ENCODE assay signal across 37 cellular contexts in genomic region chr16:74807052-74807646, GRCh38. TPM values are rescaled to one million over a fixed set of nuclear protein-coding genes. Genes with fewer than 3 reads are reported as not detected.
"Had no signal": no experiment of that assay in that cellular context is flagged by ENCODE, and none has a peak within 500 bp of the region (broad histone marks: within the 10 kb centered on the region; RNA-seq: fewer than 3 reads in every experiment).

No MANE protein-coding gene starts in this region.

- H3K4me1 ChIP-seq: gastroesophageal sphincter had no signal

- H3K36me3 ChIP-seq: brain microvascular endothelial cell, esophagus squamous epithelium, gastroesophageal sphincter, WERI-Rb-1 had no signal

- H3K9me3 Mint-ChIP-seq: activated T-helper 17 cell treated with anti-CD3 and anti-CD28 coated beads, Interleukin-2, amount 50 U/mL, for 72 hours; central memory CD8-positive, alpha-beta T cell; effector memory CD8-positive, alpha-beta T cell had no signal

- H3K4me3 ChIP-seq: coronary artery, dorsolateral prefrontal cortex, esophagus squamous epithelium, gastroesophageal sphincter had no signal

- H3K27me3 ChIP-seq: brain microvascular endothelial cell, dorsolateral prefrontal cortex, esophagus squamous epithelium, gastroesophageal sphincter had no signal

- H3K4me3 Mint-ChIP-seq: activated B cell treated with CpG ODN at 0.5 μM for 24 hours; activated CD8-positive, alpha-beta T cell treated with anti-CD3 and anti-CD28 coated beads for 36 hours; activated naive CD8-positive, alpha-beta T cell; activated T-cell treated with anti-CD3 and anti-CD28 coated beads, Interleukin-2, amount 50 U/mL, for 4 hours; activated T-helper 17 cell treated with anti-CD3 and anti-CD28 coated beads, Interleukin-2, amount 50 U/mL, for 72 hours; central memory CD8-positive, alpha-beta T cell; dendritic cell treated with granulocyte-macrophage colony-stimulating factor and Interleukin-4, amounts not matched to agents 40 ng/mL and 50 ng/mL, for 4 days; effector memory CD8-positive, alpha-beta T cell; T-helper 17 cell; T-helper 2 cell treated with Interferon-gamma antibody and Interleukin-4, amounts not matched to agents 5 μg/mL and 100 μg/mL, for 36 hours had no signal

- DNase-seq: activated B cell treated with CpG ODN at 0.5 μM for 24 hours; activated CD4-positive, alpha-beta T cell treated with anti-CD3 and anti-CD28 coated beads for 48 hours; activated CD4-positive, alpha-beta T cell treated with anti-CD3 and anti-CD28 coated beads, Interleukin-2, amount 50 U/mL, for 1 hour; activated CD4-positive, alpha-beta T cell treated with anti-CD3 and anti-CD28 coated beads, Interleukin-2, amount 50 U/mL, for 48 hours; activated CD8-positive, alpha-beta memory T cell treated with anti-CD3 and anti-CD28 coated beads for 24 hours; activated CD8-positive, alpha-beta T cell treated with anti-CD3 and anti-CD28 coated beads for 36 hours; activated effector memory CD4-positive, alpha-beta T cell treated with Interleukin-2 at 50 U/mL for 16 hours; activated gamma-delta T cell treated with Interleukin-2 at 50 U/mL for 16 hours; activated naive CD4-positive, alpha-beta T cell treated with anti-CD3 and anti-CD28 coated beads, Interleukin-2, amount 50 U/mL, for 16 hours; activated naive CD4-positive, alpha-beta T cell treated with Interleukin-2 at 50 U/mL for 16 hours; activated T-cell treated with anti-CD3 and anti-CD28 coated beads, Interleukin-2, amount 50 U/mL, for 4 hours; amniotic stem cell; anterior cingulate cortex; brain microvascular endothelial cell; dorsolateral prefrontal cortex; effector CD4-positive, alpha-beta T cell; effector memory CD8-positive, alpha-beta T cell; esophagus squamous epithelium; foreskin melanocyte; T-helper 1 cell; T-helper 17 cell; T1000; WERI-Rb-1 had no signal

- H3K27ac Mint-ChIP-seq: activated B cell treated with CpG ODN at 0.5 μM for 24 hours; activated CD8-positive, alpha-beta T cell treated with anti-CD3 and anti-CD28 coated beads for 36 hours; activated naive CD8-positive, alpha-beta T cell; activated T-helper 17 cell treated with anti-CD3 and anti-CD28 coated beads, Interleukin-2, amount 50 U/mL, for 72 hours; dendritic cell treated with granulocyte-macrophage colony-stimulating factor and Interleukin-4, amounts not matched to agents 40 ng/mL and 50 ng/mL, for 4 days; effector memory CD8-positive, alpha-beta T cell; T-helper 17 cell; T-helper 2 cell treated with Interferon-gamma antibody and Interleukin-4, amounts not matched to agents 5 μg/mL and 100 μg/mL, for 36 hours had no signal

- ATAC-seq: activated CD4-positive, CD25-positive, alpha-beta regulatory T cell treated with anti-CD3 and anti-CD28 coated beads, Interleukin-2, amount 50 U/mL, for 24 hours; activated CD8-positive, alpha-beta T cell treated with anti-CD3 and anti-CD28 coated beads for 36 hours; activated T-cell treated with anti-CD3 and anti-CD28 coated beads, Interleukin-2, amount 50 U/mL, for 4 hours; activated T-helper 17 cell treated with anti-CD3 and anti-CD28 coated beads, Interleukin-2, amount 50 U/mL, for 72 hours; effector memory CD8-positive, alpha-beta T cell; gastroesophageal sphincter; T-helper 17 cell had no signal

- H3K27ac ChIP-seq: brain microvascular endothelial cell, coronary artery, dorsolateral prefrontal cortex, epithelial cell of prostate, esophagus squamous epithelium, gastroesophageal sphincter, WERI-Rb-1 had no signal

- H3K4me1 Mint-ChIP-seq: activated B cell treated with CpG ODN at 0.5 μM for 24 hours; activated T-helper 17 cell treated with anti-CD3 and anti-CD28 coated beads, Interleukin-2, amount 50 U/mL, for 72 hours; central memory CD8-positive, alpha-beta T cell; T-helper 17 cell had no signal

RNA-seq across cellular contexts. Expression of gene FA2H, which starts 32.5 kb away (rescaled TPM):
- total RNA-seq: activated CD8-positive, alpha-beta T cell treated with anti-CD3 and anti-CD28 coated beads for 36 hours; cardiac septum; endothelial cell of umbilical vein; fibroblast of lung; fibroblast of villous mesenchyme; glomerular endothelial cell had no signal
- polyA plus RNA-seq: endothelial cell of umbilical vein, fibroblast of lung had no signal
